In genomic region chr22:50783033-50783880, GRCh38 we compare ENCODE assay signal across 8 cellular contexts. TPM values are rescaled to one million over a fixed set of nuclear protein-coding genes. Genes with fewer than 3 reads are reported as not detected.
A peak's percentile ranks its signal among the peaks of the same experiment; 100 is the strongest.
DNase-seq lines count a peak whose midpoint lies in the region; ATAC-seq and TF ChIP-seq lines count a peak whose summit lies in the region.
"Not testable (repeated sequence)": the region's sequence is repeated elsewhere in the genome, so short reads cannot be mapped to it uniquely, and the experiment has no call there.

Gene RABL2B, minus strand, starts transcription at chr22:50783636. Its CDS starts 1,342 bp downstream, at chr22:50782294.

- in situ Hi-C loops in Panc1 (cut with HindIII; ENCODE audit: low pct_unique_long_range_greater_than_20kb, low sequenced_read_pairs) = not testable (repeated sequence)

- H3K36me3 ChIP-seq in Panc1 (ENCODE audit: control insufficient read depth, insufficient read depth, low read length); muscle layer of duodenum (ENCODE audit: control insufficient read depth in 1 of 2, insufficient read depth in 2 of 2, low read length in 2 of 2): not testable (repeated sequence)
- peaks cover 0 to 16% (median 0%) of the 10 kb centered on the region in 3 donors for H3K36me3 ChIP-seq in esophagus squamous epithelium

- not testable (repeated sequence) for H3K27ac ChIP-seq in Panc1 (ENCODE audit: low read length); muscle layer of duodenum (ENCODE audit: low read length)
- peak within 1 kb of the TSS in 3 of 4 donors; percentile 24 to 64 (median 52) for H3K27ac ChIP-seq in esophagus squamous epithelium

- not testable (repeated sequence) for H3K4me1 Mint-ChIP-seq in IgD-negative memory B cell

- POLR2A ChIA-PET in Panc1 (lab: Charles Lee) = not testable (repeated sequence)

- H3K9me3 Mint-ChIP-seq in IgD-negative memory B cell = not testable (repeated sequence)

- WGBS in esophagus squamous epithelium, 2 donors = no CpG with 5 or more reads among the region's 77 CpGs

- not testable (repeated sequence) for H3K27me3 ChIP-seq in Panc1 (ENCODE audit: control insufficient read depth, insufficient read depth, low read length); esophagus squamous epithelium; muscle layer of duodenum (ENCODE audit: low read depth, low read length)

- not testable (repeated sequence) for H3K36me3 Mint-ChIP-seq in IgD-negative memory B cell

- H3K27me3 Mint-ChIP-seq in IgD-negative memory B cell = not testable (repeated sequence)

- peak within 1 kb of the TSS in 2 of 3 donors; percentile 67 to 86 for H3K27ac Mint-ChIP-seq in IgD-negative memory B cell

- CTCF ChIA-PET in Panc1 (lab: Charles Lee) = not testable (repeated sequence)

- intact Hi-C loops in Panc1 (cut with micrococcal nuclease; ENCODE audit: unreplicated experiment); esophagus squamous epithelium (cut with DNase I): not testable (repeated sequence)

- BruUV-seq in Panc1 (replicated peaks; lab: Mats Ljungman, UMichigan) = not testable (repeated sequence)

- peak in 1 of 4 donors; percentile 19 for TF ChIP-seq POLR2A in esophagus squamous epithelium (IDR thresholded peaks at IDR 0.05)

- not testable (repeated sequence) for H3K9me3 ChIP-seq in Panc1 (ENCODE audit: control insufficient read depth, insufficient read depth, low read depth, low read length); esophagus squamous epithelium; muscle layer of duodenum (ENCODE audit: control insufficient read depth in 1 of 2, low read length in 2 of 2)

- not testable (repeated sequence) for TF ChIP-seq CTCF in Panc1 (IDR thresholded peaks at IDR 0.05); esophagus squamous epithelium (IDR thresholded peaks at IDR 0.05)

- ATAC-seq in GM21717 (IDR thresholded peaks at IDR 0.05; ENCODE audit: unreplicated experiment) (peak; percentile 88), Panc1 (peak; percentile 99)

- DNase-seq in DMS53 treated with DMSO at 0.1 percent for 48 hours (lab: John Stamatoyannopoulos, UW; ENCODE audit: unreplicated experiment) (peak; percentile 72), Panc1 (ENCODE audit: low read depth, low spot score) (peak; percentile 15)
- DNase-seq in activated T-cell treated with anti-CD3 and anti-CD28 coated beads, Interleukin-2, amount 50 U/mL, for 48 hours = peak; percentile 95 to 97
- DNase-seq in esophagus squamous epithelium (lab: John Stamatoyannopoulos, UW) = not testable (repeated sequence)
- peak; percentile 93 for DNase-seq in stimulated activated CD8-positive, alpha-beta memory T cell treated with anti-CD3 and anti-CD28 coated beads, Interleukin-4, amount 100 ng/mL, for 48 hours

- not testable (repeated sequence) for H3K4me1 ChIP-seq in Panc1 (ENCODE audit: control insufficient read depth, insufficient read depth, low read length); esophagus squamous epithelium; muscle layer of duodenum (ENCODE audit: control insufficient read depth in 1 of 2, insufficient read depth in 2 of 2, low read length in 2 of 2)

- H3K4me3 Mint-ChIP-seq in IgD-negative memory B cell = peak within 1 kb of the TSS; percentile 81 to 92 (median 91)

- H3K4me3 ChIP-seq in Panc1 (ENCODE audit: low read depth in 2 of 2, low read length in 2 of 2) = peak within 1 kb of the TSS; percentile 43 to 57
- peak within 1 kb of the TSS; percentile 43 to 69 (median 54) for H3K4me3 ChIP-seq in esophagus squamous epithelium
- H3K4me3 ChIP-seq in muscle layer of duodenum (ENCODE audit: low read depth in 1 of 2, low read length in 2 of 2) = peak within 1 kb of the TSS; percentile 30 to 73

RNA-seq across cellular contexts. Expression of gene RABL2B, which starts in this region (rescaled TPM):
- 25.0 TPM for polyA plus RNA-seq in IgD-negative memory B cell
- total RNA-seq in Panc1 (2021; ENCODE audit: unreplicated experiment) (27.7 TPM), esophagus squamous epithelium (10 to 100 TPM in 2 of 4 donors, 1 to 10 TPM in 2; 8.0 to 15.1 (median 10.7) TPM)
- 31.3 TPM for polyA plus RNA-seq in Panc1 (2012; ENCODE audit: insufficient read length)
